ENCODE assay signal across 1 cellular context in the genomic region with DNA sequence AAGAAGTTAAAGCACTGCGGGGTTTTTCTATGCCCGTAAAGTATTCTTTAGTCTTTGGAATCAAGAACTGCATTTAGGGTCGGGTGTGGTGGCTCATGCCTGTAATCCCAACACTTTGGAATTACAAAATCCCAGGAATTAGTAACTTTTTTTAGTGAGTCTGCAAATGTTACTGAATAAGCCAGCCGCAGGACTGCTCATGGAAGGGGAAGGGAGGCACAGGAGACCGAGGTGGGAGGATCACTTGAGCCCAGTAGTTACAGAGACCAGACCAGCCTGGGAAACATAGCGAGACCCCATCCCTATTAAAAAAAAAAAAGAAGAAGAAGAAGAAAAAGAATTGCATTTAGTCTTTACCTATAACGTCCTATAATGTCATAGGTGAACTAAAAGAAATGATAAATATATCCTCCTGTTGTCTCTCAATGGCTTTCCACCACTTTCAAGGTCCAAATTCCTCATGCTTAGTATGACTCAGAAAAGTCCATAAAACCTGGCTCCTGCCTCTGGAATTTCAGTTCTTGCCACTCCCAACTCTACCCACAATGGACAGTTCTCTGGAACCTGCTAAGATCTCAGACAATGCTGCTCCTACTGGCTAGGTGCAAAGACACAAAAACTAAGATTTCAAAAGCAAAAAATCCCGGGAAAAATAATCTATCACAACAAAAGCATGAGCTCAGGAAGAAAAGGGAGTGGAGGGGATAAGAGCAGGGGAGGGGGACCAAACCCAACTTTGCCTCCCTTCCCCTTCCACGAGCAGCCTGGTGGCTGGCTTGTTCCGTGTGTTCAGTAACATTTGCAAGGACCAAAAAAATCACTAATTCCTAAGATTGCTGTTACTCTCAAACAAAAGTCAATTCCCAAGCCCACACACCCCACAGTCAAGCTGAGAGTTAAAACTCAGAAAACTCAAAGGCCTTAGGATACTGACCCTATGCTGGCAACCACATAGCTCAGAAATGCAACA.
TF ChIP-seq lines count a peak whose summit lies in the region.

No MANE protein-coding gene starts in this region.

TF ChIP-seq in HepG2, 621 proteins besides CTCF, POLR2A, EP300 and RAD21 (continued from another document and continues in another):
- TF ChIP-seq, protein P1, sequence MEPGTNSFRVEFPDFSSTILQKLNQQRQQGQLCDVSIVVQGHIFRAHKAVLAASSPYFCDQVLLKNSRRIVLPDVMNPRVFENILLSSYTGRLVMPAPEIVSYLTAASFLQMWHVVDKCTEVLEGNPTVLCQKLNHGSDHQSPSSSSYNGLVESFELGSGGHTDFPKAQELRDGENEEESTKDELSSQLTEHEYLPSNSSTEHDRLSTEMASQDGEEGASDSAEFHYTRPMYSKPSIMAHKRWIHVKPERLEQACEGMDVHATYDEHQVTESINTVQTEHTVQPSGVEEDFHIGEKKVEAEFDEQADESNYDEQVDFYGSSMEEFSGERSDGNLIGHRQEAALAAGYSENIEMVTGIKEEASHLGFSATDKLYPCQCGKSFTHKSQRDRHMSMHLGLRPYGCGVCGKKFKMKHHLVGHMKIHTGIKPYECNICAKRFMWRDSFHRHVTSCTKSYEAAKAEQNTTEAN (CRISPR knock-in tag; conservative IDR thresholded peaks at IDR 0.05): peak; percentile 51; the same call in 1 of the 2 replicates
- TF ChIP-seq ZFP37 (CRISPR knock-in tag; IDR thresholded peaks at IDR 0.05; ENCODE audit: borderline replicate concordance) (no peak), ZNF432 (CRISPR knock-in tag; IDR thresholded peaks at IDR 0.05; ENCODE audit: borderline replicate concordance) (no peak), MAFK (conservative IDR thresholded peaks at IDR 0.05 in 1 of 2, IDR thresholded peaks at IDR 0.05 in 1 of 2; ENCODE audit: low read length in 2 of 2) (0 out of 4 replicates have a peak, but pooled peaks of 1 of the 2 experiments have one; percentile 10), ZFAT (CRISPR knock-in tag; conservative IDR thresholded peaks at IDR 0.05) (no peak), ZNF792 (CRISPR knock-in tag; IDR thresholded peaks at IDR 0.05) (no peak; the same call in none of the 2 replicates), ZNF75D (CRISPR knock-in tag; IDR thresholded peaks at IDR 0.05; ENCODE audit: borderline replicate concordance) (no peak), HNRNPK (IDR thresholded peaks at IDR 0.05; ENCODE audit: low read depth, low read length, poor library complexity, severe bottlenecking) (peak; percentile 42), CBX1 (IDR thresholded peaks at IDR 0.05; ENCODE audit: low read depth) (no peak), ZNF629 (CRISPR knock-in tag; conservative IDR thresholded peaks at IDR 0.05) (no peak), ZNF121 (CRISPR knock-in tag; IDR thresholded peaks at IDR 0.05) (0 out of 2 replicates have a peak, but pooled peaks have one; percentile 4), MIER3 (CRISPR knock-in tag; IDR thresholded peaks at IDR 0.05; ENCODE audit: borderline replicate concordance) (peak; percentile 71; the same call in 1 of the 2 replicates), RCOR2 (CRISPR knock-in tag; IDR thresholded peaks at IDR 0.05) (peak; percentile 76; the same call in 1 of the 2 replicates), ZNF253 (CRISPR knock-in tag; IDR thresholded peaks at IDR 0.05; ENCODE audit: borderline replicate concordance) (no peak), ZNF577 (CRISPR knock-in tag; IDR thresholded peaks at IDR 0.05; ENCODE audit: borderline replicate concordance, low read depth) (no peak), REXO4 (CRISPR knock-in tag; IDR thresholded peaks at IDR 0.05; ENCODE audit: borderline replicate concordance) (no peak), CREB1 (IDR thresholded peaks at IDR 0.05) (no peak), CREB1 (CRISPR knock-in tag; IDR thresholded peaks at IDR 0.05) (peak; percentile 51; the same call in 1 of the 2 replicates), NFE2L1 (CRISPR knock-in tag; IDR thresholded peaks at IDR 0.05; ENCODE audit: borderline replicate concordance) (no peak), ZNF747 (CRISPR knock-in tag; IDR thresholded peaks at IDR 0.05; ENCODE audit: borderline replicate concordance) (no peak), ZSCAN21 (CRISPR knock-in tag; IDR thresholded peaks at IDR 0.05; ENCODE audit: borderline replicate concordance) (no peak), ZNF350 (CRISPR knock-in tag; IDR thresholded peaks at IDR 0.05; ENCODE audit: borderline replicate concordance, low read depth) (peak; percentile 65; the same call in 1 of the 2 replicates), ZNF546 (CRISPR knock-in tag; conservative IDR thresholded peaks at IDR 0.05) (no peak), DPF2 (CRISPR knock-in tag; IDR thresholded peaks at IDR 0.05; ENCODE audit: borderline replicate concordance, low read depth) (peak; percentile 90), HNF4G (IDR thresholded peaks at IDR 0.05; ENCODE audit: borderline replicate concordance, low read depth, low read length) (peak; percentile 83; the same call in 1 of the 2 replicates), HNF4G (CRISPR knock-in tag; IDR thresholded peaks at IDR 0.05; ENCODE audit: borderline replicate concordance, low read depth) (0 out of 2 replicates have a peak, but pooled peaks have one; percentile 66), ZSCAN31 (CRISPR knock-in tag; IDR thresholded peaks at IDR 0.05; ENCODE audit: low read depth) (no peak)
- TF ChIP-seq, protein P2, sequence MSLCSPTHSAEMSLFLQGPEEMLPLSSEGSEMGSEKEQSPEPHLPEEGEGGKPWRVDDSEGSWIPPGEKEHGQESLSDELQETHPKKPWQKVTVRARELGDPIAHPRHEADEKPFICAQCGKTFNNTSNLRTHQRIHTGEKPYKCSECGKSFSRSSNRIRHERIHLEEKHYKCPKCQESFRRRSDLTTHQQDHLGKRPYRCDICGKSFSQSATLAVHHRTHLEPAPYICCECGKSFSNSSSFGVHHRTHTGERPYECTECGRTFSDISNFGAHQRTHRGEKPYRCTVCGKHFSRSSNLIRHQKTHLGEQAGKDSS (CRISPR knock-in tag; IDR thresholded peaks at IDR 0.05; ENCODE audit: borderline replicate concordance, low read depth): peak; percentile 42; the same call in 1 of the 2 replicates
- TF ChIP-seq, protein P3, sequence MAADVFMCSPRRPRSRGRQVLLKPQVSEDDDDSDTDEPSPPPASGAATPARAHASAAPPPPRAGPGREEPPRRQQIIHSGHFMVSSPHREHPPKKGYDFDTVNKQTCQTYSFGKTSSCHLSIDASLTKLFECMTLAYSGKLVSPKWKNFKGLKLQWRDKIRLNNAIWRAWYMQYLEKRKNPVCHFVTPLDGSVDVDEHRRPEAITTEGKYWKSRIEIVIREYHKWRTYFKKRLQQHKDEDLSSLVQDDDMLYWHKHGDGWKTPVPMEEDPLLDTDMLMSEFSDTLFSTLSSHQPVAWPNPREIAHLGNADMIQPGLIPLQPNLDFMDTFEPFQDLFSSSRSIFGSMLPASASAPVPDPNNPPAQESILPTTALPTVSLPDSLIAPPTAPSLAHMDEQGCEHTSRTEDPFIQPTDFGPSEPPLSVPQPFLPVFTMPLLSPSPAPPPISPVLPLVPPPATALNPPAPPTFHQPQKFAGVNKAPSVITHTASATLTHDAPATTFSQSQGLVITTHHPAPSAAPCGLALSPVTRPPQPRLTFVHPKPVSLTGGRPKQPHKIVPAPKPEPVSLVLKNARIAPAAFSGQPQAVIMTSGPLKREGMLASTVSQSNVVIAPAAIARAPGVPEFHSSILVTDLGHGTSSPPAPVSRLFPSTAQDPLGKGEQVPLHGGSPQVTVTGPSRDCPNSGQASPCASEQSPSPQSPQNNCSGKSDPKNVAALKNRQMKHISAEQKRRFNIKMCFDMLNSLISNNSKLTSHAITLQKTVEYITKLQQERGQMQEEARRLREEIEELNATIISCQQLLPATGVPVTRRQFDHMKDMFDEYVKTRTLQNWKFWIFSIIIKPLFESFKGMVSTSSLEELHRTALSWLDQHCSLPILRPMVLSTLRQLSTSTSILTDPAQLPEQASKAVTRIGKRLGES (CRISPR knock-in tag; IDR thresholded peaks at IDR 0.05; ENCODE audit: borderline replicate concordance): no peak
- TF ChIP-seq, protein P4, sequence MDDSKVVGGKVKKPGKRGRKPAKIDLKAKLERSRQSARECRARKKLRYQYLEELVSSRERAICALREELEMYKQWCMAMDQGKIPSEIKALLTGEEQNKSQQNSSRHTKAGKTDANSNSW (CRISPR knock-in tag; IDR thresholded peaks at IDR 0.05; ENCODE audit: borderline replicate concordance): no peak
- TF ChIP-seq, protein P5, sequence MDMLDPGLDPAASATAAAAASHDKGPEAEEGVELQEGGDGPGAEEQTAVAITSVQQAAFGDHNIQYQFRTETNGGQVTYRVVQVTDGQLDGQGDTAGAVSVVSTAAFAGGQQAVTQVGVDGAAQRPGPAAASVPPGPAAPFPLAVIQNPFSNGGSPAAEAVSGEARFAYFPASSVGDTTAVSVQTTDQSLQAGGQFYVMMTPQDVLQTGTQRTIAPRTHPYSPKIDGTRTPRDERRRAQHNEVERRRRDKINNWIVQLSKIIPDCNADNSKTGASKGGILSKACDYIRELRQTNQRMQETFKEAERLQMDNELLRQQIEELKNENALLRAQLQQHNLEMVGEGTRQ (IDR thresholded peaks at IDR 0.05; ENCODE audit: low read depth, low read length): no peak
- TF ChIP-seq, protein P5 (CRISPR knock-in tag; IDR thresholded peaks at IDR 0.05; ENCODE audit: borderline replicate concordance): no peak
- TF ChIP-seq, protein P6, sequence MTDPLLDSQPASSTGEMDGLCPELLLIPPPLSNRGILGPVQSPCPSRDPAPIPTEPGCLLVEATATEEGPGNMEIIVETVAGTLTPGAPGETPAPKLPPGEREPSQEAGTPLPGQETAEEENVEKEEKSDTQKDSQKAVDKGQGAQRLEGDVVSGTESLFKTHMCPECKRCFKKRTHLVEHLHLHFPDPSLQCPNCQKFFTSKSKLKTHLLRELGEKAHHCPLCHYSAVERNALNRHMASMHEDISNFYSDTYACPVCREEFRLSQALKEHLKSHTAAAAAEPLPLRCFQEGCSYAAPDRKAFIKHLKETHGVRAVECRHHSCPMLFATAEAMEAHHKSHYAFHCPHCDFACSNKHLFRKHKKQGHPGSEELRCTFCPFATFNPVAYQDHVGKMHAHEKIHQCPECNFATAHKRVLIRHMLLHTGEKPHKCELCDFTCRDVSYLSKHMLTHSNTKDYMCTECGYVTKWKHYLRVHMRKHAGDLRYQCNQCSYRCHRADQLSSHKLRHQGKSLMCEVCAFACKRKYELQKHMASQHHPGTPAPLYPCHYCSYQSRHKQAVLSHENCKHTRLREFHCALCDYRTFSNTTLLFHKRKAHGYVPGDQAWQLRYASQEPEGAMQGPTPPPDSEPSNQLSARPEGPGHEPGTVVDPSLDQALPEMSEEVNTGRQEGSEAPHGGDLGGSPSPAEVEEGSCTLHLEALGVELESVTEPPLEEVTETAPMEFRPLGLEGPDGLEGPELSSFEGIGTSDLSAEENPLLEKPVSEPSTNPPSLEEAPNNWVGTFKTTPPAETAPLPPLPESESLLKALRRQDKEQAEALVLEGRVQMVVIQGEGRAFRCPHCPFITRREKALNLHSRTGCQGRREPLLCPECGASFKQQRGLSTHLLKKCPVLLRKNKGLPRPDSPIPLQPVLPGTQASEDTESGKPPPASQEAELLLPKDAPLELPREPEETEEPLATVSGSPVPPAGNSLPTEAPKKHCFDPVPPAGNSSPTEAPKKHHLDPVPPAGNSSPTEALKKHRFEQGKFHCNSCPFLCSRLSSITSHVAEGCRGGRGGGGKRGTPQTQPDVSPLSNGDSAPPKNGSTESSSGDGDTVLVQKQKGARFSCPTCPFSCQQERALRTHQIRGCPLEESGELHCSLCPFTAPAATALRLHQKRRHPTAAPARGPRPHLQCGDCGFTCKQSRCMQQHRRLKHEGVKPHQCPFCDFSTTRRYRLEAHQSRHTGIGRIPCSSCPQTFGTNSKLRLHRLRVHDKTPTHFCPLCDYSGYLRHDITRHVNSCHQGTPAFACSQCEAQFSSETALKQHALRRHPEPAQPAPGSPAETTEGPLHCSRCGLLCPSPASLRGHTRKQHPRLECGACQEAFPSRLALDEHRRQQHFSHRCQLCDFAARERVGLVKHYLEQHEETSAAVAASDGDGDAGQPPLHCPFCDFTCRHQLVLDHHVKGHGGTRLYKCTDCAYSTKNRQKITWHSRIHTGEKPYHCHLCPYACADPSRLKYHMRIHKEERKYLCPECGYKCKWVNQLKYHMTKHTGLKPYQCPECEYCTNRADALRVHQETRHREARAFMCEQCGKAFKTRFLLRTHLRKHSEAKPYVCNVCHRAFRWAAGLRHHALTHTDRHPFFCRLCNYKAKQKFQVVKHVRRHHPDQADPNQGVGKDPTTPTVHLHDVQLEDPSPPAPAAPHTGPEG (CRISPR knock-in tag; IDR thresholded peaks at IDR 0.05): no peak
- TF ChIP-seq, protein P7, sequence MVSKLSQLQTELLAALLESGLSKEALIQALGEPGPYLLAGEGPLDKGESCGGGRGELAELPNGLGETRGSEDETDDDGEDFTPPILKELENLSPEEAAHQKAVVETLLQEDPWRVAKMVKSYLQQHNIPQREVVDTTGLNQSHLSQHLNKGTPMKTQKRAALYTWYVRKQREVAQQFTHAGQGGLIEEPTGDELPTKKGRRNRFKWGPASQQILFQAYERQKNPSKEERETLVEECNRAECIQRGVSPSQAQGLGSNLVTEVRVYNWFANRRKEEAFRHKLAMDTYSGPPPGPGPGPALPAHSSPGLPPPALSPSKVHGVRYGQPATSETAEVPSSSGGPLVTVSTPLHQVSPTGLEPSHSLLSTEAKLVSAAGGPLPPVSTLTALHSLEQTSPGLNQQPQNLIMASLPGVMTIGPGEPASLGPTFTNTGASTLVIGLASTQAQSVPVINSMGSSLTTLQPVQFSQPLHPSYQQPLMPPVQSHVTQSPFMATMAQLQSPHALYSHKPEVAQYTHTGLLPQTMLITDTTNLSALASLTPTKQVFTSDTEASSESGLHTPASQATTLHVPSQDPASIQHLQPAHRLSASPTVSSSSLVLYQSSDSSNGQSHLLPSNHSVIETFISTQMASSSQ (IDR thresholded peaks at IDR 0.05; ENCODE audit: low read depth): no peak; the same call in 1 of the 2 replicates
- TF ChIP-seq, protein P7 (CRISPR knock-in tag; IDR thresholded peaks at IDR 0.05; ENCODE audit: borderline replicate concordance): no peak
